In genomic region chr5:122864400-122864799, GRCh38 we compare ENCODE assay signal across 20 cellular contexts. TPM values are rescaled to one million over a fixed set of nuclear protein-coding genes. Genes with fewer than 3 reads are reported as not detected.
DNase-seq lines count a peak whose midpoint lies in the region; ATAC-seq and TF ChIP-seq lines count a peak whose summit lies in the region.
"Had no signal": no experiment of that assay in that cellular context is flagged by ENCODE, and none has a peak within 500 bp of the region (broad histone marks: within the 10 kb centered on the region; RNA-seq: fewer than 3 reads in every experiment).

No MANE protein-coding gene starts in this region.

- no peak for TF ChIP-seq POLR2A in erythroblast (IDR thresholded peaks at IDR 0.05; ENCODE audit: low read length)

- peaks cover 16% of the 10 kb centered on the region for H3K4me1 Mint-ChIP-seq in activated CD4-positive, alpha-beta T cell treated with anti-CD3 and anti-CD28 coated beads for 36 hours
- no peaks in the 10 kb centered on the region for H3K4me1 Mint-ChIP-seq in activated CD4-positive, alpha-beta T cell treated with anti-CD3 and anti-CD28 coated beads, Interleukin-2, amount 10 ng/mL, durations not matched to agents 7 days and 5 days
- no peaks in the 10 kb centered on the region for H3K4me1 Mint-ChIP-seq in activated naive CD4-positive, alpha-beta T cell treated with anti-CD3 and anti-CD28 coated beads, Interleukin-2, amount 10 ng/mL, durations not matched to agents 7 days and 5 days
- H3K4me1 Mint-ChIP-seq in CD4-positive, CD25-positive, alpha-beta regulatory T cell = peaks cover 10 to 14% (median 12%) of the 10 kb centered on the region in 4 donors

- CTCF ChIA-PET in activated CD4-positive, alpha-beta T cell treated with anti-CD3 and anti-CD28 coated beads for 36 hours (lab: Charles Lee) = no interaction called here
- CTCF ChIA-PET in activated CD4-positive, alpha-beta T cell treated with anti-CD3 and anti-CD28 coated beads, Interleukin-2, amount 10 ng/mL, durations not matched to agents 7 days and 5 days (lab: Charles Lee) = no interaction called here
- CTCF ChIA-PET in activated naive CD4-positive, alpha-beta T cell treated with anti-CD3 and anti-CD28 coated beads, Interleukin-2, amount 10 ng/mL, durations not matched to agents 7 days and 5 days (lab: Charles Lee) = no interaction called here

- H3K27me3 Mint-ChIP-seq in activated CD4-positive, alpha-beta T cell treated with anti-CD3 and anti-CD28 coated beads for 36 hours = no peaks in the 10 kb centered on the region
- no peaks in the 10 kb centered on the region for H3K27me3 Mint-ChIP-seq in activated CD4-positive, alpha-beta T cell treated with anti-CD3 and anti-CD28 coated beads, Interleukin-2, amount 10 ng/mL, durations not matched to agents 7 days and 5 days
- no peaks in the 10 kb centered on the region for H3K27me3 Mint-ChIP-seq in activated naive CD4-positive, alpha-beta T cell treated with anti-CD3 and anti-CD28 coated beads, Interleukin-2, amount 10 ng/mL, durations not matched to agents 7 days and 5 days
- no peaks in the 10 kb centered on the region for H3K27me3 Mint-ChIP-seq in CD4-positive, CD25-positive, alpha-beta regulatory T cell

- no peaks in the 10 kb centered on the region for H3K27me3 ChIP-seq in CD4-positive, CD25-positive, alpha-beta regulatory T cell (ENCODE audit: control insufficient read depth, insufficient read depth, low read length)
- H3K27me3 ChIP-seq: BLaER1 had no signal

- H3K4me1 ChIP-seq in CD4-positive, CD25-positive, alpha-beta regulatory T cell (ENCODE audit: control insufficient read depth, insufficient read depth, low read length, poor library complexity, severe bottlenecking) = peaks cover 8% of the 10 kb centered on the region
- H3K4me1 ChIP-seq: BLaER1 had no signal

- intact Hi-C loops in activated CD4-positive, alpha-beta T cell treated with anti-CD3 and anti-CD28 coated beads for 36 hours (cut with DNase I, micrococcal nuclease) = no loop called here

- H3K9me3 ChIP-seq in CD4-positive, CD25-positive, alpha-beta regulatory T cell (ENCODE audit: control insufficient read depth in 2 of 2, low read length in 2 of 2) = no peaks in the 10 kb centered on the region
- H3K9me3 ChIP-seq: BLaER1 had no signal

- POLR2A ChIA-PET in activated CD4-positive, alpha-beta T cell treated with anti-CD3 and anti-CD28 coated beads for 36 hours (lab: Charles Lee) = no interaction called here
- POLR2A ChIA-PET in activated CD4-positive, alpha-beta T cell treated with anti-CD3 and anti-CD28 coated beads, Interleukin-2, amount 10 ng/mL, durations not matched to agents 7 days and 5 days (lab: Charles Lee) = no interaction called here

- DNase-seq in activated CD4-positive, alpha-beta T cell treated with anti-CD3 and anti-CD28 coated beads for 36 hours = peak; percentile 60
- no peak for DNase-seq in activated CD4-positive, alpha-beta T cell treated with anti-CD3 and anti-CD28 coated beads, Interleukin-2, amount 10 ng/mL, durations not matched to agents 7 days and 5 days
- no peak for DNase-seq in activated naive CD4-positive, alpha-beta T cell treated with anti-CD3 and anti-CD28 coated beads, Interleukin-2, amount 50 U/mL, for 72 hours (ENCODE audit: low spot score in 2 of 2)
- no peak for DNase-seq in activated naive CD4-positive, alpha-beta T cell treated with anti-CD3 and anti-CD28 coated beads, Interleukin-2, amount 10 ng/mL, durations not matched to agents 7 days and 5 days
- DNase-seq in CD4-positive, CD25-positive, alpha-beta regulatory T cell = peak; percentile 3 to 42 (median 26)
- peak; percentile 12 to 27 for DNase-seq in erythroblast (lab: John Stamatoyannopoulos, UW)
- DNase-seq in NCI-H1417 treated with DMSO at 0.1 percent for 48 hours (lab: John Stamatoyannopoulos, UW) = no peak
- no peak for DNase-seq in AML-193 (lab: John Stamatoyannopoulos, UW)
- DNase-seq: 8988T, DND-41, H9, Karpas-422, MM.1S, NCI-H1105, NCI-H1694 treated with DMSO at 0.1 percent for 48 hours, NCI-H2107, NCI-H2227 treated with DMSO at 0.1 percent for 48 hours, NCI-H524 treated with DMSO at 0.1 percent for 48 hours had no signal

- H3K36me3 Mint-ChIP-seq in activated CD4-positive, alpha-beta T cell treated with anti-CD3 and anti-CD28 coated beads for 36 hours (ENCODE audit: low read depth) = no peaks in the 10 kb centered on the region
- no peaks in the 10 kb centered on the region for H3K36me3 Mint-ChIP-seq in activated CD4-positive, alpha-beta T cell treated with anti-CD3 and anti-CD28 coated beads, Interleukin-2, amount 10 ng/mL, durations not matched to agents 7 days and 5 days (ENCODE audit: low read depth)
- no peaks in the 10 kb centered on the region for H3K36me3 Mint-ChIP-seq in activated naive CD4-positive, alpha-beta T cell treated with anti-CD3 and anti-CD28 coated beads, Interleukin-2, amount 50 U/mL, for 72 hours
- no peaks in the 10 kb centered on the region for H3K36me3 Mint-ChIP-seq in activated naive CD4-positive, alpha-beta T cell treated with anti-CD3 and anti-CD28 coated beads, Interleukin-2, amount 10 ng/mL, durations not matched to agents 7 days and 5 days
- no peaks in the 10 kb centered on the region for H3K36me3 Mint-ChIP-seq in CD4-positive, CD25-positive, alpha-beta regulatory T cell

- peak; percentile 93 for ATAC-seq in activated CD4-positive, alpha-beta T cell treated with anti-CD3 and anti-CD28 coated beads for 36 hours
- peak; percentile 41 to 82 for ATAC-seq in activated naive CD4-positive, alpha-beta T cell treated with anti-CD3 and anti-CD28 coated beads, Interleukin-2, amount 50 U/mL, for 72 hours
- peak in 1 of 2 donors; percentile 40 for ATAC-seq in CD4-positive, CD25-positive, alpha-beta regulatory T cell (ENCODE audit: low read depth in 2 of 2)
- ATAC-seq: Panc1 had no signal

- peak overlapping the region; percentile 68 for H3K27ac Mint-ChIP-seq in activated CD4-positive, alpha-beta T cell treated with anti-CD3 and anti-CD28 coated beads for 36 hours
- no peak overlapping the region for H3K27ac Mint-ChIP-seq in activated CD4-positive, alpha-beta T cell treated with anti-CD3 and anti-CD28 coated beads, Interleukin-2, amount 10 ng/mL, durations not matched to agents 7 days and 5 days
- H3K27ac Mint-ChIP-seq in activated naive CD4-positive, alpha-beta T cell treated with anti-CD3 and anti-CD28 coated beads, Interleukin-2, amount 50 U/mL, for 72 hours = no peak overlapping the region
- no peak overlapping the region for H3K27ac Mint-ChIP-seq in activated naive CD4-positive, alpha-beta T cell treated with anti-CD3 and anti-CD28 coated beads, Interleukin-2, amount 10 ng/mL, durations not matched to agents 7 days and 5 days
- peak overlapping the region in 2 of 3 donors; percentile 3 to 37 for H3K27ac Mint-ChIP-seq in CD4-positive, CD25-positive, alpha-beta regulatory T cell

- peak overlapping the region; percentile 4 for H3K4me3 ChIP-seq in CD4-positive, CD25-positive, alpha-beta regulatory T cell (ENCODE audit: low read depth, low read length)
- H3K4me3 ChIP-seq: BLaER1 had no signal

- peaks cover 3% of the 10 kb centered on the region for H3K36me3 ChIP-seq in CD4-positive, CD25-positive, alpha-beta regulatory T cell (ENCODE audit: control insufficient read depth, insufficient read depth, low read length)
- H3K36me3 ChIP-seq: BLaER1 had no signal

- H3K27ac ChIP-seq in CD4-positive, CD25-positive, alpha-beta regulatory T cell (ENCODE audit: insufficient read depth, low read length, poor library complexity, severe bottlenecking) = peak overlapping the region; percentile 30
- H3K27ac ChIP-seq: BLaER1 had no signal

- H3K4me3 Mint-ChIP-seq in activated CD4-positive, alpha-beta T cell treated with anti-CD3 and anti-CD28 coated beads for 36 hours = no peak overlapping the region
- no peak overlapping the region for H3K4me3 Mint-ChIP-seq in activated CD4-positive, alpha-beta T cell treated with anti-CD3 and anti-CD28 coated beads, Interleukin-2, amount 10 ng/mL, durations not matched to agents 7 days and 5 days
- H3K4me3 Mint-ChIP-seq in activated naive CD4-positive, alpha-beta T cell treated with anti-CD3 and anti-CD28 coated beads, Interleukin-2, amount 10 ng/mL, durations not matched to agents 7 days and 5 days = no peak overlapping the region
- peak overlapping the region; percentile 1 to 48 (median 20) for H3K4me3 Mint-ChIP-seq in CD4-positive, CD25-positive, alpha-beta regulatory T cell
- H3K4me3 Mint-ChIP-seq: H9 had no signal

- H3K9me3 Mint-ChIP-seq in activated CD4-positive, alpha-beta T cell treated with anti-CD3 and anti-CD28 coated beads for 36 hours (ENCODE audit: low read depth) = no peaks in the 10 kb centered on the region
- H3K9me3 Mint-ChIP-seq in activated CD4-positive, alpha-beta T cell treated with anti-CD3 and anti-CD28 coated beads, Interleukin-2, amount 10 ng/mL, durations not matched to agents 7 days and 5 days = no peaks in the 10 kb centered on the region
- peaks cover 0 to 5% of the 10 kb centered on the region in 2 donors for H3K9me3 Mint-ChIP-seq in activated naive CD4-positive, alpha-beta T cell treated with anti-CD3 and anti-CD28 coated beads, Interleukin-2, amount 50 U/mL, for 72 hours
- no peaks in the 10 kb centered on the region for H3K9me3 Mint-ChIP-seq in activated naive CD4-positive, alpha-beta T cell treated with anti-CD3 and anti-CD28 coated beads, Interleukin-2, amount 10 ng/mL, durations not matched to agents 7 days and 5 days
- peaks cover 0 to 10% (median 0%) of the 10 kb centered on the region in 7 donors for H3K9me3 Mint-ChIP-seq in CD4-positive, CD25-positive, alpha-beta regulatory T cell
- H3K9me3 Mint-ChIP-seq: H9 had no signal

RNA-seq across cellular contexts. Expression of gene SNX24, which starts 19.0 kb away (rescaled TPM):
- 1 to 10 TPM; 4.0 to 4.9 TPM for total RNA-seq in activated CD4-positive, alpha-beta T cell treated with anti-CD3 and anti-CD28 coated beads for 36 hours
- 1 to 10 TPM; 2.2 to 6.4 TPM for total RNA-seq in activated CD4-positive, alpha-beta T cell treated with anti-CD3 and anti-CD28 coated beads, Interleukin-2, amount 10 ng/mL, durations not matched to agents 7 days and 5 days
- total RNA-seq in activated naive CD4-positive, alpha-beta T cell treated with anti-CD3 and anti-CD28 coated beads, Interleukin-2, amount 50 U/mL, for 72 hours = 1 to 10 TPM; 1.8 to 6.4 TPM
- 14.2 TPM for total RNA-seq in CD4-positive, CD25-positive, alpha-beta regulatory T cell
- polyA plus RNA-seq in CD4-positive, CD25-positive, alpha-beta regulatory T cell = 10 to 100 TPM in 2 of 4 donors, 1 to 10 TPM in 2; 7.8 to 22.0 (median 10.1) TPM

Comparison
In these comparisons a context has a peak if more than half of its experiments do, and no peak if none do; other contexts are left out.
1. DNase-seq: peak in activated CD4-positive, alpha-beta T cell treated with anti-CD3 and anti-CD28 coated beads for 36 hours (single experiment), CD4-positive, CD25-positive, alpha-beta regulatory T cell (3 of 3) and erythroblast (2 of 2); none in activated CD4-positive, alpha-beta T cell treated with anti-CD3 and anti-CD28 coated beads, Interleukin-2, amount 10 ng/mL, durations not matched to agents 7 days and 5 days (single experiment), activated naive CD4-positive, alpha-beta T cell treated with anti-CD3 and anti-CD28 coated beads, Interleukin-2, amount 50 U/mL, for 72 hours (0 of 2), activated naive CD4-positive, alpha-beta T cell treated with anti-CD3 and anti-CD28 coated beads, Interleukin-2, amount 10 ng/mL, durations not matched to agents 7 days and 5 days (single experiment), NCI-H1417 treated with DMSO at 0.1 percent for 48 hours (single experiment) and AML-193 (0 of 2).
2. H3K27ac Mint-ChIP-seq: peak in activated CD4-positive, alpha-beta T cell treated with anti-CD3 and anti-CD28 coated beads for 36 hours (single experiment) and CD4-positive, CD25-positive, alpha-beta regulatory T cell (2 of 3); none in activated CD4-positive, alpha-beta T cell treated with anti-CD3 and anti-CD28 coated beads, Interleukin-2, amount 10 ng/mL, durations not matched to agents 7 days and 5 days (single experiment), activated naive CD4-positive, alpha-beta T cell treated with anti-CD3 and anti-CD28 coated beads, Interleukin-2, amount 50 U/mL, for 72 hours (0 of 2) and activated naive CD4-positive, alpha-beta T cell treated with anti-CD3 and anti-CD28 coated beads, Interleukin-2, amount 10 ng/mL, durations not matched to agents 7 days and 5 days (single experiment).
3. H3K4me3 Mint-ChIP-seq: peak in CD4-positive, CD25-positive, alpha-beta regulatory T cell (4 of 4); none in activated CD4-positive, alpha-beta T cell treated with anti-CD3 and anti-CD28 coated beads for 36 hours (single experiment), activated CD4-positive, alpha-beta T cell treated with anti-CD3 and anti-CD28 coated beads, Interleukin-2, amount 10 ng/mL, durations not matched to agents 7 days and 5 days (single experiment) and activated naive CD4-positive, alpha-beta T cell treated with anti-CD3 and anti-CD28 coated beads, Interleukin-2, amount 10 ng/mL, durations not matched to agents 7 days and 5 days (single experiment).